Comparison of ENCODE assay signal across 8 cellular contexts in genomic region chr1:75725256-75725655, GRCh38. TPM values are rescaled to one million over a fixed set of nuclear protein-coding genes. Genes with fewer than 3 reads are reported as not detected.
A peak's percentile ranks its signal among the peaks of the same experiment; 100 is the strongest.
DNase-seq lines count a peak whose midpoint lies in the region; ATAC-seq, FAIRE-seq and TF ChIP-seq lines count a peak whose summit lies in the region.

No MANE protein-coding gene starts in this region.

- H3K27ac ChIP-seq in A673 (ENCODE audit: low read depth, low read length, poor library complexity, severe bottlenecking): peak overlapping the region; percentile 77
- no peak overlapping the region for H3K27ac ChIP-seq in HUES6 (ENCODE audit: low read depth, low read length)
- peak overlapping the region; percentile 85 to 91 (median 89) for H3K27ac ChIP-seq in right lobe of liver
- peak overlapping the region; percentile 89 to 93 (median 90) for H3K27ac ChIP-seq in transverse colon

- no peak for TF ChIP-seq EP300 in transverse colon (IDR thresholded peaks at IDR 0.05; ENCODE audit: low read depth)

- FAIRE-seq in HTR-8/SVneo (lab: Jason Lieb, UNC): no peak

- H3K9me3 ChIP-seq in A673 (ENCODE audit: low read depth, low read length, poor library complexity, severe bottlenecking) (no peaks in the 10 kb centered on the region), HUES6 (ENCODE audit: control insufficient read depth, insufficient read depth, low read depth, low read length) (peaks cover 13% of the 10 kb centered on the region), right lobe of liver (no peaks in the 10 kb centered on the region), transverse colon (no peaks in the 10 kb centered on the region)

- H3K4me1 ChIP-seq in A673 (ENCODE audit: insufficient read depth, low read length, poor library complexity, severe bottlenecking) (peaks cover 16% of the 10 kb centered on the region), HUES6 (ENCODE audit: control insufficient read depth, insufficient read depth, low read length) (peaks cover 10% of the 10 kb centered on the region; the same call in 1 of the 2 replicates), right lobe of liver (peaks cover 0 to 19% (median 2%) of the 10 kb centered on the region in 4 donors), transverse colon (peaks cover 0 to 32% (median 6%) of the 10 kb centered on the region in 4 donors)

- POLR2A ChIA-PET in A673 (lab: Charles Lee; ENCODE audit: low non-redundant PET): interaction anchor here (0.7 kb wide), 1 partner anchor 14 kb away, joined by 3 read pairs; no protein-coding TSS in a partner anchor

- DNase-seq in A673 (ENCODE audit: low spot score): peak; percentile 10
- DNase-seq in astrocyte of the spinal cord (ENCODE audit: low read depth, low spot score): peak; percentile 33
- DNase-seq in right lobe of liver: no peak
- no peak for DNase-seq in transverse colon
- DNase-seq in HTR-8/SVneo (ENCODE audit: insufficient read length, low spot score): no peak
- no peak for DNase-seq in foreskin melanocyte

- in situ Hi-C loops in astrocyte of the spinal cord (cut with HindIII; ENCODE audit: low sequenced_read_pairs) (no loop called here), transverse colon (cut with MboI; ENCODE audit: low pct_ligation_motif_present in 1 of 4, low pct_unique_long_range_greater_than_20kb in 1 of 4, low sequenced_read_pairs in 3 of 4) (loop anchor here in 1 of 4 donors (10.0 kb wide), 1 partner anchor 60 kb away; the partner anchor contains the start of gene RABGGTB)

- TF ChIP-seq POLR2A in right lobe of liver (IDR thresholded peaks at IDR 0.05) (no peak), transverse colon (IDR thresholded peaks at IDR 0.05) (no peak)

- no peaks in the 10 kb centered on the region for H3K36me3 ChIP-seq in A673 (ENCODE audit: insufficient read depth, low read length, poor library complexity, severe bottlenecking)
- H3K36me3 ChIP-seq in HUES6 (ENCODE audit: control insufficient read depth, insufficient read depth, low read length): no peaks in the 10 kb centered on the region
- H3K36me3 ChIP-seq in right lobe of liver: no peaks in the 10 kb centered on the region
- no peaks in the 10 kb centered on the region for H3K36me3 ChIP-seq in transverse colon

- CTCF ChIA-PET in A673 (lab: Charles Lee): no interaction called here

- H3K27me3 ChIP-seq in A673 (replicated peaks; ENCODE audit: insufficient read depth, low read depth, low read length, poor library complexity) (no peaks in the 10 kb centered on the region), HUES6 (ENCODE audit: control insufficient read depth, insufficient read depth, low read length) (no peaks in the 10 kb centered on the region), right lobe of liver (no peaks in the 10 kb centered on the region), transverse colon (no peaks in the 10 kb centered on the region)

- intact Hi-C loops in A673 (cut with micrococcal nuclease; ENCODE audit: unreplicated experiment): loop anchor here (2.0 kb wide), 1 partner anchor 62 kb away; the partner anchor contains the start of gene RABGGTB
- intact Hi-C loops in right lobe of liver (cut with DNase I): loop anchor here in 1 of 2 donors (10.0 kb wide), 1 partner anchor 60 kb away; the partner anchor contains the start of gene RABGGTB
- intact Hi-C loops in transverse colon (cut with DNase I; ENCODE audit: low total_unique reads): no loop called here

- 6% methylated on average over 1 of the region's 1 CpG for WGBS in right lobe of liver (ENCODE audit: insufficient coverage, low coverage, low lambda C conversion rate, missing lambda C conversion rate)
- 7 to 10% methylated on average over 1 of the region's 1 CpG for WGBS in transverse colon (ENCODE audit: low coverage in 1 of 2), 2 donors

- TF ChIP-seq CTCF in A673 (conservative IDR thresholded peaks at IDR 0.05; ENCODE audit: low read depth, low read length): no peak
- no peak for TF ChIP-seq CTCF in astrocyte of the spinal cord (IDR thresholded peaks at IDR 0.05; ENCODE audit: low read depth, low read length)
- no peak for TF ChIP-seq CTCF in right lobe of liver (IDR thresholded peaks at IDR 0.05)
- TF ChIP-seq CTCF in transverse colon (IDR thresholded peaks at IDR 0.05): no peak

- H3K9ac ChIP-seq in HUES6 (ENCODE audit: low read length): peak overlapping the region; percentile 42

- ATAC-seq in right lobe of liver (no peak), GM21526 (IDR thresholded peaks at IDR 0.05; ENCODE audit: low FRiP score, unreplicated experiment) (no peak)

- BruUV-seq in A673 (replicated peaks; lab: Mats Ljungman, UMichigan): no TSS peak

- H3K4me3 ChIP-seq in A673 (ENCODE audit: low read depth, low read length, poor library complexity, severe bottlenecking) (peak overlapping the region; percentile 96), HUES6 (ENCODE audit: low read depth, low read length) (peak overlapping the region; percentile 78), astrocyte of the spinal cord (ENCODE audit: low read depth, low read length) (peak overlapping the region; percentile 85), right lobe of liver (peak overlapping the region; percentile 65 to 88 (median 82)), transverse colon (peak overlapping the region; percentile 51 to 65 (median 60))

RNA-seq across cellular contexts. Expression of gene ACADM, which starts 0.7 kb away (rescaled TPM):
- total RNA-seq in A673 (2021): 35.6 and 37.3 TPM in 2 replicates
- total RNA-seq in right lobe of liver: 100 to 1,000 TPM in 4 of 6 experiments, 10 to 100 TPM in 2; 71.9 to 168 (median 124) TPM
- 100 to 1,000 TPM in 2 of 4 donors, 10 to 100 TPM in 2; 34.4 to 138 (median 91.5) TPM for total RNA-seq in transverse colon

Comparison
In these comparisons a context has a peak if more than half of its experiments do, and no peak if none do; other contexts are left out.
1. DNase-seq: peak in A673 (single experiment) and astrocyte of the spinal cord (single experiment); none in right lobe of liver (0 of 3), transverse colon (single experiment), HTR-8/SVneo (single experiment) and foreskin melanocyte (single experiment).
2. Peak in every context shown above with its lines, with median percentiles within 50 percentile points of each other: H3K4me3 ChIP-seq.